In the genomic region with DNA sequence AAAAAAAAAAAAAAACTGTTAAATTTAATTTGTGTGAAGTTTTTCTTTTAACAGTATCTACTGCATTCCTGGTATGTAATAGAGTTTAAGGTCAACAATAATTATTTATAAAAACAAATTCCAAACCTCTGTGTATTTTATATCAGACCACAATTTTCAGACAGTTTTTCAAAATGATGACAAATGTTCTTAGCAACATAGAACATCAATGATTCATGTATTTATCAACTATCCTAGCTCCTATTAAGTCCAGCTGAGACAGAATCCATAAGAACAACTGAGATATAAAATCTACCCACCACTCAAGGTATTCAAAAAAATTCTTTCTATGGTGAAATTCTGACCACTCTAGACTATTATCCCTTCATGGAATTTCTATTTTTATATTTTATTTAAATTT, we compare ENCODE assay signal across 22 cellular contexts.
"Had no signal": no experiment of that assay in that cellular context is flagged by ENCODE, and none has a peak within 500 bp of the region (broad histone marks: within the 10 kb centered on the region; RNA-seq: fewer than 3 reads in every experiment).

No MANE protein-coding gene starts in this region.

- ATAC-seq: body of pancreas; left lung; naive thymus-derived CD4-positive, alpha-beta T cell; stimulated activated naive B cell treated with anti-CD40 and anti-IgM and Interleukin-4, amounts not matched to agents 10 μg/mL and 1 μg/mL and 100 μg/mL, for 72 hours had no signal

- DNase-seq: activated CD4-positive, alpha-beta T cell treated with anti-CD3 and anti-CD28 coated beads, Interleukin-2, amount 50 U/mL, for 48 hours; activated naive CD4-positive, alpha-beta T cell treated with anti-CD3 and anti-CD28 coated beads, Interleukin-2, amount 50 U/mL, for 16 hours; amniotic stem cell; body of pancreas; central memory CD4-positive, alpha-beta T cell; cortex of kidney; effector CD8-positive, alpha-beta T cell; esophagus squamous epithelium; hippocampal formation; kidney; mammary epithelial cell; naive thymus-derived CD4-positive, alpha-beta T cell; posterior cingulate gyrus; retina; stimulated activated CD4-positive, alpha-beta T cell treated with anti-CD3 and anti-CD28 coated beads, Interleukin-15, amount 100 ng/mL, for 24 hours; stimulated activated CD4-positive, alpha-beta T cell treated with anti-CD3 and anti-CD28 coated beads, Interleukin-4, amount 100 ng/mL, for 1 hour; stimulated activated naive B cell treated with anti-CD40 and anti-IgM and Interleukin-4, amounts not matched to agents 10 μg/mL and 1 μg/mL and 100 μg/mL, for 72 hours; WERI-Rb-1 had no signal

- H3K27me3 ChIP-seq: body of pancreas, esophagus squamous epithelium, left lung, tibial nerve, vagina had no signal

- H3K4me1 ChIP-seq: body of pancreas, esophagus squamous epithelium, left lung, tibial nerve, vagina had no signal

- H3K4me3 ChIP-seq: body of pancreas, esophagus squamous epithelium, left lung, skin epidermis, tibial nerve, vagina had no signal

- H3K27ac ChIP-seq: body of pancreas, esophagus squamous epithelium, left lung, skin epidermis, tibial nerve, vagina, WERI-Rb-1 had no signal

- H3K9me3 ChIP-seq: body of pancreas, esophagus squamous epithelium, left lung, tibial nerve, vagina had no signal
